ENCODE assay signal across 9 cellular contexts in the genomic region with DNA sequence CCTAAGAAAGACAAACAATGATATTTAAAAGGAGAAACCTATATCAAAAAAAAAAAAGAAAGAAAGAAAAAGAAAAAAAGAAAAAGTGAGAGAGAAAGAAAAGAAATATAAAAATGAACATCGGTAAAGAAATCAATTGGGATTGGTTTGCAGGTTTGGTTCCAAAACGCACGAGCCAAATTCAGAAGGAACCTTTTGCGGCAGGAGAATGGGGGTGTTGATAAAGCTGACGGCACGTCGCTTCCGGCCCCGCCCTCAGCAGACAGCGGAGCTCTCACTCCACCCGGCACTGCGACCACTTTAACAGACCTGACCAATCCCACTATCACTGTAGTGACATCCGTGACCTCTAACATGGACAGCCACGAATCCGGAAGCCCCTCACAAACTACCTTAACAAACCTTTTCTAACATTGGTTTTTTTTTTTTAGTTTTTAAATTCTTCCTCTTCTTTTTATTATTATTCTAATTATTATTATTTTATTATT. TPM values are rescaled to one million over a fixed set of nuclear protein-coding genes. Genes with fewer than 3 reads are reported as not detected.
DNase-seq lines count a peak whose midpoint lies in the region; ATAC-seq, FAIRE-seq and TF ChIP-seq lines count a peak whose summit lies in the region.
"Had no signal": no experiment of that assay in that cellular context is flagged by ENCODE, and none has a peak within 500 bp of the region (broad histone marks: within the 10 kb centered on the region; RNA-seq: fewer than 3 reads in every experiment).

No MANE protein-coding gene starts in this region.

- H3K4ac ChIP-seq in mesenchymal stem cell (ENCODE audit: low read depth in 1 of 2, low read length in 2 of 2) = no peak overlapping the region

- no peaks in the 10 kb centered on the region for H3K9me3 Mint-ChIP-seq in activated CD8-positive, alpha-beta T cell treated with anti-CD3 and anti-CD28 coated beads for 36 hours

- H3K27ac ChIP-seq in mesenchymal stem cell (ENCODE audit: low read length, poor library complexity, severe bottlenecking) = no peak overlapping the region
- H3K27ac ChIP-seq in kidney (ENCODE audit: low read depth in 2 of 2, low read length in 2 of 2) = no peak overlapping the region

- no peaks in the 10 kb centered on the region for H3K36me3 Mint-ChIP-seq in activated CD8-positive, alpha-beta T cell treated with anti-CD3 and anti-CD28 coated beads for 36 hours (ENCODE audit: low read depth)

- POLR2A ChIA-PET in activated CD8-positive, alpha-beta T cell treated with anti-CD3 and anti-CD28 coated beads for 36 hours (lab: Charles Lee) = interaction anchor here (0.6 to 0.7 kb wide), 2 partner anchors 324 to 747 kb away, joined by 3 read pairs; no protein-coding TSS in a partner anchor

- no peak overlapping the region for H4K8ac ChIP-seq in mesenchymal stem cell (ENCODE audit: low read length)

- CTCF ChIA-PET in activated CD8-positive, alpha-beta T cell treated with anti-CD3 and anti-CD28 coated beads for 36 hours (lab: Charles Lee) = interaction anchor here (1.3 to 1.8 kb wide), 2 partner anchors 97 to 409 kb away, joined by 3 to 8 read pairs; no protein-coding TSS in a partner anchor

- H2BK5ac ChIP-seq in mesenchymal stem cell (ENCODE audit: low read depth, low read length, poor library complexity, severe bottlenecking) = no peak overlapping the region

- H2BK12ac ChIP-seq in mesenchymal stem cell (ENCODE audit: low read length in 2 of 2) = no peak overlapping the region

- no peak overlapping the region for H2AFZ ChIP-seq in mesenchymal stem cell (ENCODE audit: low read depth, low read length)

- WGBS in mesenchymal stem cell = 5% methylated on average over 14 of the region's 15 CpGs

- no peak overlapping the region for H2BK120ac ChIP-seq in mesenchymal stem cell (ENCODE audit: low read depth, low read length)

- ATAC-seq in HG03432 (IDR thresholded peaks at IDR 0.05; ENCODE audit: unreplicated experiment) (peak; percentile 37), HG03439 (IDR thresholded peaks at IDR 0.05; ENCODE audit: unreplicated experiment) (no peak), GM19463 (IDR thresholded peaks at IDR 0.05; ENCODE audit: unreplicated experiment) (no peak)
- peak; percentile 79 for ATAC-seq in activated CD8-positive, alpha-beta T cell treated with anti-CD3 and anti-CD28 coated beads for 36 hours

- H3K27me3 Mint-ChIP-seq in activated CD8-positive, alpha-beta T cell treated with anti-CD3 and anti-CD28 coated beads for 36 hours = peaks cover 62% of the 10 kb centered on the region

- no peak overlapping the region for H2AK5ac ChIP-seq in mesenchymal stem cell (ENCODE audit: low read length, severe bottlenecking)

- no peak overlapping the region for H3K23ac ChIP-seq in mesenchymal stem cell (ENCODE audit: low read length in 2 of 2)

- H3K9ac ChIP-seq in mesenchymal stem cell (ENCODE audit: low read length) (peak overlapping the region; percentile 68), kidney (ENCODE audit: low read length in 2 of 2) (no peak overlapping the region)

- FAIRE-seq in kidney (lab: Jason Lieb, UNC) = no peak

- in situ Hi-C loops in GM13977 (cut with MboI; ENCODE audit: low pct_unique_long_range_greater_than_20kb, low sequenced_read_pairs, unreplicated experiment) = no loop called here

- H3K4me2 ChIP-seq in mesenchymal stem cell (ENCODE audit: low read length, poor library complexity, severe bottlenecking) = peak overlapping the region; percentile 66

- intact Hi-C loops in activated CD8-positive, alpha-beta T cell treated with anti-CD3 and anti-CD28 coated beads for 36 hours (cut with micrococcal nuclease) = no loop called here
- intact Hi-C loops in kidney (cut with DNase I) = no loop called here

- no peak overlapping the region for H3K18ac ChIP-seq in mesenchymal stem cell (ENCODE audit: low read depth in 1 of 2, low read length in 2 of 2)

- no peak overlapping the region for H2BK15ac ChIP-seq in mesenchymal stem cell (ENCODE audit: low read depth, poor library complexity, severe bottlenecking)

- H3K4me1 ChIP-seq in mesenchymal stem cell (ENCODE audit: control insufficient read depth, insufficient read depth, low read depth, low read length) (peaks cover 2% of the 10 kb centered on the region), kidney (ENCODE audit: control insufficient read depth in 1 of 2, insufficient read depth in 1 of 2, low read depth in 1 of 2, low read length in 2 of 2) (no peaks in the 10 kb centered on the region)

- peaks cover 17 to 56% of the 10 kb centered on the region in 2 experiments for H3K27me3 ChIP-seq in mesenchymal stem cell (ENCODE audit: control insufficient read depth in 1 of 2, insufficient read depth in 1 of 2, low read length in 2 of 2)

- H3K14ac ChIP-seq in mesenchymal stem cell (ENCODE audit: low read length in 2 of 2) = peak overlapping the region in 1 of 2 experiments; percentile 75

- no peak for TF ChIP-seq CTCF in GM13977 (IDR thresholded peaks at IDR 0.05; ENCODE audit: extremely low read depth, insufficient read depth, missing control alignments)
- no peak for TF ChIP-seq CTCF in activated CD8-positive, alpha-beta T cell treated with anti-CD3 and anti-CD28 coated beads for 36 hours (IDR thresholded peaks at IDR 0.05)
- TF ChIP-seq CTCF in kidney (IDR thresholded peaks at IDR 0.05; ENCODE audit: borderline replicate concordance, extremely low read depth, insufficient read depth) = no peak

- H3K36me3 ChIP-seq in mesenchymal stem cell (ENCODE audit: control insufficient read depth in 1 of 2, insufficient read depth in 2 of 2, low read depth in 1 of 2, low read length in 2 of 2) = no peaks in the 10 kb centered on the region
- no peaks in the 10 kb centered on the region for H3K36me3 ChIP-seq in kidney (ENCODE audit: control insufficient read depth in 1 of 2, insufficient read depth in 2 of 2, low read length in 2 of 2)

- H4K91ac ChIP-seq in mesenchymal stem cell (ENCODE audit: low read length) = no peak overlapping the region

- peak; percentile 23 for DNase-seq in GM13977 (ENCODE audit: low spot score)
- peak; percentile 75 for DNase-seq in activated CD8-positive, alpha-beta T cell treated with anti-CD3 and anti-CD28 coated beads for 36 hours
- no peak for DNase-seq in mesenchymal stem cell
- DNase-seq in kidney = no peak
- no peak for DNase-seq in AML-193 (lab: John Stamatoyannopoulos, UW)
- DNase-seq: caudate nucleus had no signal

- no peaks in the 10 kb centered on the region for H3K79me1 ChIP-seq in mesenchymal stem cell (replicated peaks; ENCODE audit: low read length, poor library complexity, severe bottlenecking)

- peak overlapping the region; percentile 47 for H3K4me3 Mint-ChIP-seq in activated CD8-positive, alpha-beta T cell treated with anti-CD3 and anti-CD28 coated beads for 36 hours

- H3K27ac Mint-ChIP-seq in activated CD8-positive, alpha-beta T cell treated with anti-CD3 and anti-CD28 coated beads for 36 hours = no peak overlapping the region

- H3K4me3 ChIP-seq in mesenchymal stem cell (ENCODE audit: insufficient read depth in 1 of 2, low read depth in 1 of 2, low read length in 2 of 2) (peak overlapping the region in 1 of 2 experiments; percentile 74), kidney (ENCODE audit: low read length in 2 of 2) (no peak overlapping the region)

- peaks cover 13% of the 10 kb centered on the region for H3K4me1 Mint-ChIP-seq in activated CD8-positive, alpha-beta T cell treated with anti-CD3 and anti-CD28 coated beads for 36 hours (ENCODE audit: low read depth)

- H3K9me3 ChIP-seq in mesenchymal stem cell (ENCODE audit: control insufficient read depth, low read length) (no peaks in the 10 kb centered on the region), kidney (ENCODE audit: control insufficient read depth in 1 of 2, low read length in 2 of 2) (peaks cover 0 to 2% of the 10 kb centered on the region in 2 donors)

RNA-seq across cellular contexts. Expression of a gene that starts 11.7 kb away (rescaled TPM):
- total RNA-seq in activated CD8-positive, alpha-beta T cell treated with anti-CD3 and anti-CD28 coated beads for 36 hours = not detected
- polyA plus RNA-seq in mesenchymal stem cell (2013, experiment 1 of 2) = not detected
- not detected for polyA plus RNA-seq in mesenchymal stem cell (2013, experiment 2 of 2)
- 0.35 TPM for total RNA-seq in kidney
- not detected for polyA plus RNA-seq in kidney (ENCODE audit: insufficient read depth, low read depth, low replicate concordance)

RNA-seq across cellular contexts. Expression of a gene that starts 26.5 kb away (rescaled TPM):
- total RNA-seq in activated CD8-positive, alpha-beta T cell treated with anti-CD3 and anti-CD28 coated beads for 36 hours = 1 to 10 TPM in 1 of 2 experiments, under 1 TPM in 1; 0.96 to 1.2 TPM
- 3.6 TPM for polyA plus RNA-seq in mesenchymal stem cell (2013, experiment 1 of 2)
- 5.3 TPM for polyA plus RNA-seq in mesenchymal stem cell (2013, experiment 2 of 2)
- total RNA-seq in kidney = 8.4 TPM
- polyA plus RNA-seq in kidney (ENCODE audit: insufficient read depth, low read depth, low replicate concordance) = 8.9 TPM

Comparison
In these comparisons a context has a peak if more than half of its experiments do, and no peak if none do; other contexts are left out.
1. DNase-seq: peak in GM13977 (single experiment) and activated CD8-positive, alpha-beta T cell treated with anti-CD3 and anti-CD28 coated beads for 36 hours (single experiment); none in mesenchymal stem cell (single experiment), kidney (single experiment) and AML-193 (0 of 2).
2. ATAC-seq: peak in HG03432 (single experiment) and activated CD8-positive, alpha-beta T cell treated with anti-CD3 and anti-CD28 coated beads for 36 hours (single experiment); none in HG03439 (single experiment) and GM19463 (single experiment).